1 cellular context compared by ENCODE assay signal in genomic region chr10:89414879-89415821, GRCh38.
TF ChIP-seq lines count a peak whose summit lies in the region.

No MANE protein-coding gene starts in this region.

TF ChIP-seq in HEK293, 187 proteins besides CTCF, POLR2A, EP300 and RAD21 (continued from another document and continues in another):
- no peak for TF ChIP-seq ZBTB10 (tag by site-specific recombination; IDR thresholded peaks at IDR 0.05)
- TF ChIP-seq, protein P1, sequence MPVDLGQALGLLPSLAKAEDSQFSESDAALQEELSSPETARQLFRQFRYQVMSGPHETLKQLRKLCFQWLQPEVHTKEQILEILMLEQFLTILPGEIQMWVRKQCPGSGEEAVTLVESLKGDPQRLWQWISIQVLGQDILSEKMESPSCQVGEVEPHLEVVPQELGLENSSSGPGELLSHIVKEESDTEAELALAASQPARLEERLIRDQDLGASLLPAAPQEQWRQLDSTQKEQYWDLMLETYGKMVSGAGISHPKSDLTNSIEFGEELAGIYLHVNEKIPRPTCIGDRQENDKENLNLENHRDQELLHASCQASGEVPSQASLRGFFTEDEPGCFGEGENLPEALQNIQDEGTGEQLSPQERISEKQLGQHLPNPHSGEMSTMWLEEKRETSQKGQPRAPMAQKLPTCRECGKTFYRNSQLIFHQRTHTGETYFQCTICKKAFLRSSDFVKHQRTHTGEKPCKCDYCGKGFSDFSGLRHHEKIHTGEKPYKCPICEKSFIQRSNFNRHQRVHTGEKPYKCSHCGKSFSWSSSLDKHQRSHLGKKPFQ (tag by site-specific recombination; IDR thresholded peaks at IDR 0.05) = no peak
- no peak for TF ChIP-seq ZNF211 (tag by site-specific recombination; IDR thresholded peaks at IDR 0.05; ENCODE audit: low read depth)
- TF ChIP-seq ZNF843 (tag by site-specific recombination; IDR thresholded peaks at IDR 0.05) = no peak
- TF ChIP-seq, protein P2, sequence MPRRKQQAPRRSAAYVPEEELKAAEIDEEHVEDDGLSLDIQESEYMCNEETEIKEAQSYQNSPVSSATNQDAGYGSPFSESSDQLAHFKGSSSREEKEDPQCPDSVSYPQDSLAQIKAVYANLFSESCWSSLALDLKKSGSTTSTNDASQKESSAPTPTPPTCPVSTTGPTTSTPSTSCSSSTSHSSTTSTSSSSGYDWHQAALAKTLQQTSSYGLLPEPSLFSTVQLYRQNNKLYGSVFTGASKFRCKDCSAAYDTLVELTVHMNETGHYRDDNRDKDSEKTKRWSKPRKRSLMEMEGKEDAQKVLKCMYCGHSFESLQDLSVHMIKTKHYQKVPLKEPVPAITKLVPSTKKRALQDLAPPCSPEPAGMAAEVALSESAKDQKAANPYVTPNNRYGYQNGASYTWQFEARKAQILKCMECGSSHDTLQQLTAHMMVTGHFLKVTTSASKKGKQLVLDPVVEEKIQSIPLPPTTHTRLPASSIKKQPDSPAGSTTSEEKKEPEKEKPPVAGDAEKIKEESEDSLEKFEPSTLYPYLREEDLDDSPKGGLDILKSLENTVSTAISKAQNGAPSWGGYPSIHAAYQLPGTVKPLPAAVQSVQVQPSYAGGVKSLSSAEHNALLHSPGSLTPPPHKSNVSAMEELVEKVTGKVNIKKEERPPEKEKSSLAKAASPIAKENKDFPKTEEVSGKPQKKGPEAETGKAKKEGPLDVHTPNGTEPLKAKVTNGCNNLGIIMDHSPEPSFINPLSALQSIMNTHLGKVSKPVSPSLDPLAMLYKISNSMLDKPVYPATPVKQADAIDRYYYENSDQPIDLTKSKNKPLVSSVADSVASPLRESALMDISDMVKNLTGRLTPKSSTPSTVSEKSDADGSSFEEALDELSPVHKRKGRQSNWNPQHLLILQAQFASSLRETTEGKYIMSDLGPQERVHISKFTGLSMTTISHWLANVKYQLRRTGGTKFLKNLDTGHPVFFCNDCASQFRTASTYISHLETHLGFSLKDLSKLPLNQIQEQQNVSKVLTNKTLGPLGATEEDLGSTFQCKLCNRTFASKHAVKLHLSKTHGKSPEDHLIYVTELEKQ (tag by site-specific recombination; IDR thresholded peaks at IDR 0.05; ENCODE audit: borderline replicate concordance) = no peak
- no peak for TF ChIP-seq FEZF1 (tag by site-specific recombination; IDR thresholded peaks at IDR 0.05)
- no peak for TF ChIP-seq ZNF776 (tag by site-specific recombination; IDR thresholded peaks at IDR 0.05; ENCODE audit: borderline replicate concordance)
- no peak for TF ChIP-seq BCL11B (tag by site-specific recombination; IDR thresholded peaks at IDR 0.05; ENCODE audit: low read depth)
- TF ChIP-seq ZNF16 (tag by site-specific recombination; IDR thresholded peaks at IDR 0.05; ENCODE audit: low read depth) = no peak
- TF ChIP-seq ZNF621 (tag by site-specific recombination; IDR thresholded peaks at IDR 0.05) = no peak
- TF ChIP-seq ZNF202 (tag by site-specific recombination; IDR thresholded peaks at IDR 0.05; ENCODE audit: borderline replicate concordance) = no peak
- no peak for TF ChIP-seq ZNF184 (tag by site-specific recombination; IDR thresholded peaks at IDR 0.05)
- peak; percentile 90; the same call in 1 of the 2 replicates for TF ChIP-seq ZFP37 (tag by site-specific recombination; IDR thresholded peaks at IDR 0.05)
- TF ChIP-seq ZNF610 (tag by site-specific recombination; IDR thresholded peaks at IDR 0.05; ENCODE audit: borderline replicate concordance) = no peak
- TF ChIP-seq HOXA7 (CRISPR knock-in tag; IDR thresholded peaks at IDR 0.05; ENCODE audit: borderline replicate concordance) = no peak
- TF ChIP-seq ZNF274 (IDR thresholded peaks at IDR 0.05; ENCODE audit: low read length) = no peak
- no peak for TF ChIP-seq ZNF274 (tag by site-specific recombination; IDR thresholded peaks at IDR 0.05; ENCODE audit: borderline replicate concordance)
- TF ChIP-seq ELK4 (IDR thresholded peaks at IDR 0.05; ENCODE audit: borderline replicate concordance, low read depth, low read length) = no peak
- no peak for TF ChIP-seq ZNF302 (tag by site-specific recombination; IDR thresholded peaks at IDR 0.05; ENCODE audit: low read depth)
- TF ChIP-seq KLF8 (tag by site-specific recombination; IDR thresholded peaks at IDR 0.05) = no peak; the same call in 1 of the 2 replicates
- TF ChIP-seq ZNF341 (tag by site-specific recombination; IDR thresholded peaks at IDR 0.05; ENCODE audit: low read depth) = peak; percentile 96
- TF ChIP-seq, protein P3, sequence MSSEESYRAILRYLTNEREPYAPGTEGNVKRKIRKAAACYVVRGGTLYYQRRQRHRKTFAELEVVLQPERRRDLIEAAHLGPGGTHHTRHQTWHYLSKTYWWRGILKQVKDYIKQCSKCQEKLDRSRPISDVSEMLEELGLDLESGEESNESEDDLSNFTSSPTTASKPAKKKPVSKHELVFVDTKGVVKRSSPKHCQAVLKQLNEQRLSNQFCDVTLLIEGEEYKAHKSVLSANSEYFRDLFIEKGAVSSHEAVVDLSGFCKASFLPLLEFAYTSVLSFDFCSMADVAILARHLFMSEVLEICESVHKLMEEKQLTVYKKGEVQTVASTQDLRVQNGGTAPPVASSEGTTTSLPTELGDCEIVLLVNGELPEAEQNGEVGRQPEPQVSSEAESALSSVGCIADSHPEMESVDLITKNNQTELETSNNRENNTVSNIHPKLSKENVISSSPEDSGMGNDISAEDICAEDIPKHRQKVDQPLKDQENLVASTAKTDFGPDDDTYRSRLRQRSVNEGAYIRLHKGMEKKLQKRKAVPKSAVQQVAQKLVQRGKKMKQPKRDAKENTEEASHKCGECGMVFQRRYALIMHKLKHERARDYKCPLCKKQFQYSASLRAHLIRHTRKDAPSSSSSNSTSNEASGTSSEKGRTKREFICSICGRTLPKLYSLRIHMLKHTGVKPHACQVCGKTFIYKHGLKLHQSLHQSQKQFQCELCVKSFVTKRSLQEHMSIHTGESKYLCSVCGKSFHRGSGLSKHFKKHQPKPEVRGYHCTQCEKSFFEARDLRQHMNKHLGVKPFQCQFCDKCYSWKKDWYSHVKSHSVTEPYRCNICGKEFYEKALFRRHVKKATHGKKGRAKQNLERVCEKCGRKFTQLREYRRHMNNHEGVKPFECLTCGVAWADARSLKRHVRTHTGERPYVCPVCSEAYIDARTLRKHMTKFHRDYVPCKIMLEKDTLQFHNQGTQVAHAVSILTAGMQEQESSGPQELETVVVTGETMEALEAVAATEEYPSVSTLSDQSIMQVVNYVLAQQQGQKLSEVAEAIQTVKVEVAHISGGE (tag by site-specific recombination; conservative IDR thresholded peaks at IDR 0.05; ENCODE audit: low read depth) = peak; percentile 7; the same call in 1 of the 2 replicates
- TF ChIP-seq ZNF76 (tag by site-specific recombination; IDR thresholded peaks at IDR 0.05; ENCODE audit: borderline replicate concordance, low read depth) = peak; percentile 35; the same call in 1 of the 2 replicates
- TF ChIP-seq ZBTB1 (tag by site-specific recombination; IDR thresholded peaks at IDR 0.05) = no peak
- no peak for TF ChIP-seq ZNF677 (tag by site-specific recombination; IDR thresholded peaks at IDR 0.05)
- no peak for TF ChIP-seq ZSCAN30 (tag by site-specific recombination; IDR thresholded peaks at IDR 0.05)
- no peak for TF ChIP-seq ZNF768 (tag by site-specific recombination; IDR thresholded peaks at IDR 0.05)
- TF ChIP-seq ZNF48 (tag by site-specific recombination; IDR thresholded peaks at IDR 0.05) = no peak
- TF ChIP-seq ZNF433 (tag by site-specific recombination; IDR thresholded peaks at IDR 0.05; ENCODE audit: low read depth) = no peak
- no peak for TF ChIP-seq ZNF155 (tag by site-specific recombination; IDR thresholded peaks at IDR 0.05)
- no peak for TF ChIP-seq ZNF670 (tag by site-specific recombination; IDR thresholded peaks at IDR 0.05; ENCODE audit: low read depth)
- no peak for TF ChIP-seq ZNF26 (tag by site-specific recombination; IDR thresholded peaks at IDR 0.05)
- peak; percentile 94 for TF ChIP-seq ZNF335 (tag by site-specific recombination; conservative IDR thresholded peaks at IDR 0.05)
- no peak for TF ChIP-seq ZNF292 (tag by site-specific recombination; IDR thresholded peaks at IDR 0.05; ENCODE audit: borderline replicate concordance, low read depth)
- TF ChIP-seq ZNF112 (tag by site-specific recombination; IDR thresholded peaks at IDR 0.05) = no peak
- TF ChIP-seq, protein P4, sequence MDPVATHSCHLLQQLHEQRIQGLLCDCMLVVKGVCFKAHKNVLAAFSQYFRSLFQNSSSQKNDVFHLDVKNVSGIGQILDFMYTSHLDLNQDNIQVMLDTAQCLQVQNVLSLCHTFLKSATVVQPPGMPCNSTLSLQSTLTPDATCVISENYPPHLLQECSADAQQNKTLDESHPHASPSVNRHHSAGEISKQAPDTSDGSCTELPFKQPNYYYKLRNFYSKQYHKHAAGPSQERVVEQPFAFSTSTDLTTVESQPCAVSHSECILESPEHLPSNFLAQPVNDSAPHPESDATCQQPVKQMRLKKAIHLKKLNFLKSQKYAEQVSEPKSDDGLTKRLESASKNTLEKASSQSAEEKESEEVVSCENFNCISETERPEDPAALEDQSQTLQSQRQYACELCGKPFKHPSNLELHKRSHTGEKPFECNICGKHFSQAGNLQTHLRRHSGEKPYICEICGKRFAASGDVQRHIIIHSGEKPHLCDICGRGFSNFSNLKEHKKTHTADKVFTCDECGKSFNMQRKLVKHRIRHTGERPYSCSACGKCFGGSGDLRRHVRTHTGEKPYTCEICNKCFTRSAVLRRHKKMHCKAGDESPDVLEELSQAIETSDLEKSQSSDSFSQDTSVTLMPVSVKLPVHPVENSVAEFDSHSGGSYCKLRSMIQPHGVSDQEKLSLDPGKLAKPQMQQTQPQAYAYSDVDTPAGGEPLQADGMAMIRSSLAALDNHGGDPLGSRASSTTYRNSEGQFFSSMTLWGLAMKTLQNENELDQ (tag by site-specific recombination; IDR thresholded peaks at IDR 0.05; ENCODE audit: low read depth) = no peak
- TF ChIP-seq ZSCAN4 (tag by site-specific recombination; IDR thresholded peaks at IDR 0.05) = no peak
- TF ChIP-seq GFI1B (tag by site-specific recombination; IDR thresholded peaks at IDR 0.05) = no peak
- no peak for TF ChIP-seq KLF10 (tag by site-specific recombination; IDR thresholded peaks at IDR 0.05)
- no peak for TF ChIP-seq GLI4 (tag by site-specific recombination; IDR thresholded peaks at IDR 0.05)
- TF ChIP-seq ZXDB (tag by site-specific recombination; IDR thresholded peaks at IDR 0.05) = peak; percentile 77
- no peak for TF ChIP-seq ZNF529 (tag by site-specific recombination; IDR thresholded peaks at IDR 0.05; ENCODE audit: insufficient replicate concordance)
- TF ChIP-seq ZNF514 (tag by site-specific recombination; IDR thresholded peaks at IDR 0.05) = no peak
- TF ChIP-seq ZNF37A (tag by site-specific recombination; IDR thresholded peaks at IDR 0.05) = no peak
- peak; percentile 27; the same call in 1 of the 2 replicates for TF ChIP-seq SP7 (tag by site-specific recombination; IDR thresholded peaks at IDR 0.05)
- TF ChIP-seq ZFP69B (tag by site-specific recombination; IDR thresholded peaks at IDR 0.05) = no peak
- no peak for TF ChIP-seq GLIS1 (tag by site-specific recombination; IDR thresholded peaks at IDR 0.05)
- no peak for TF ChIP-seq ZNF561 (tag by site-specific recombination; IDR thresholded peaks at IDR 0.05; ENCODE audit: borderline replicate concordance)
